ENCODE assay signal across 12 cellular contexts in the genomic region with DNA sequence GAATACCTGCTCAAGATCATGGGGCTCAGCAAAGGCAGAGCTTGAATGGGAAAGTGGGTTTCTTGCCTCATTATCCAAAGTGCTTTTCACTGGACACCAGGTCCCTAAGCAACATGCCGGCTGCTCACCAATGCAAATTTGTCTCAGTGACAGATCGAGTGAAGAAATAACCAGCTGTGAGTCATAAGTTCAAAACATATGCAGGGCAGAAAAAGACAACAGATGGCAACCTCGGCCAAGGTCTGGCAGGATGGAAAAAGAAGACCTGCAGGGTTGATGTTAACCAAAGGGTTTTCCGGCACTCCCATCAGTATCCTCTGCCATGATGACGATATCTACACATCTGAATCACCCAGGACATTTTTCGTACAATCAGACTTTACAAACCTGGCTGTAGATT.
DNase-seq lines count a peak whose midpoint lies in the region; ATAC-seq and TF ChIP-seq lines count a peak whose summit lies in the region.
"Had no signal": no experiment of that assay in that cellular context is flagged by ENCODE, and none has a peak within 500 bp of the region (broad histone marks: within the 10 kb centered on the region; RNA-seq: fewer than 3 reads in every experiment).

No MANE protein-coding gene starts in this region.

- no peak overlapping the region for H3K4me3 Mint-ChIP-seq in T-helper 2 cell treated with Interferon-gamma antibody and Interleukin-4, amounts not matched to agents 5 μg/mL and 100 μg/mL, for 36 hours
- H3K4me3 Mint-ChIP-seq: effector memory CD8-positive, alpha-beta T cell; mesothelial cell of epicardium had no signal

- H3K27ac ChIP-seq in esophagus muscularis mucosa (replicated peaks in 1 of 4): peak overlapping the region; percentile 6 to 87 (median 42)
- no peak overlapping the region for H3K27ac ChIP-seq in trophoblast cell (ENCODE audit: low read depth, low read length)

- H3K27ac Mint-ChIP-seq in T-helper 2 cell treated with Interferon-gamma antibody and Interleukin-4, amounts not matched to agents 5 μg/mL and 100 μg/mL, for 36 hours: no peak overlapping the region
- H3K27ac Mint-ChIP-seq: effector memory CD8-positive, alpha-beta T cell; mesothelial cell of epicardium had no signal

- no peaks in the 10 kb centered on the region for H3K79me1 ChIP-seq in trophoblast cell (ENCODE audit: low read length)

- no peaks in the 10 kb centered on the region for H3K9me3 Mint-ChIP-seq in T-helper 2 cell treated with Interferon-gamma antibody and Interleukin-4, amounts not matched to agents 5 μg/mL and 100 μg/mL, for 36 hours
- H3K9me3 Mint-ChIP-seq: effector memory CD8-positive, alpha-beta T cell; mesothelial cell of epicardium had no signal

- TF ChIP-seq CTCF in esophagus muscularis mucosa (IDR thresholded peaks at IDR 0.05): no peak

- no peak overlapping the region for H3K9ac ChIP-seq in trophoblast cell (ENCODE audit: low read length)

- no peaks in the 10 kb centered on the region for H3K36me3 Mint-ChIP-seq in T-helper 2 cell treated with Interferon-gamma antibody and Interleukin-4, amounts not matched to agents 5 μg/mL and 100 μg/mL, for 36 hours (ENCODE audit: low read depth)

- H3K36me3 ChIP-seq in esophagus muscularis mucosa (peaks cover 6 to 44% (median 31%) of the 10 kb centered on the region in 4 donors), trophoblast cell (ENCODE audit: control insufficient read depth in 1 of 2, insufficient read depth in 2 of 2, low read length in 2 of 2) (peaks cover 24 to 44% of the 10 kb centered on the region in 2 experiments)

- TF ChIP-seq EP300 in esophagus muscularis mucosa (IDR thresholded peaks at IDR 0.05): no peak

- DNase-seq in GM03348 (ENCODE audit: low spot score): peak; percentile 64
- DNase-seq in NCI-H69 (lab: John Stamatoyannopoulos, UW): peak; percentile 39
- no peak for DNase-seq in esophagus muscularis mucosa (ENCODE audit: extremely low spot score)
- DNase-seq in trophoblast cell: peak; percentile 71 to 78
- DNase-seq in T-helper 2 cell treated with Interferon-gamma antibody and Interleukin-4, amounts not matched to agents 5 μg/mL and 100 μg/mL, for 36 hours (ENCODE audit: low spot score): no peak
- no peak for DNase-seq in 8988T
- DNase-seq: activated CD8-positive, alpha-beta memory T cell treated with anti-CD3 and anti-CD28 coated beads, Interleukin-2, amount 50 U/mL, for 4 hours; effector memory CD8-positive, alpha-beta T cell had no signal

- ATAC-seq in GM18498 (IDR thresholded peaks at IDR 0.05; ENCODE audit: unreplicated experiment): no peak
- ATAC-seq in GM21367 (IDR thresholded peaks at IDR 0.05; ENCODE audit: unreplicated experiment): no peak
- ATAC-seq: effector memory CD8-positive, alpha-beta T cell; K562 had no signal

- H3K14ac ChIP-seq in trophoblast cell (ENCODE audit: low read length): no peak overlapping the region

- H3K79me2 ChIP-seq in trophoblast cell (ENCODE audit: control insufficient read depth, insufficient read depth, low read length, poor library complexity): no peaks in the 10 kb centered on the region

- no peak overlapping the region for H3K4me2 ChIP-seq in trophoblast cell (ENCODE audit: low read length)

- H3K27me3 ChIP-seq in esophagus muscularis mucosa (no peaks in the 10 kb centered on the region), trophoblast cell (ENCODE audit: insufficient read depth, low read length) (no peaks in the 10 kb centered on the region)

- H3K4ac ChIP-seq in trophoblast cell (ENCODE audit: low read depth, low read length): no peak overlapping the region

- H3K4me1 Mint-ChIP-seq in T-helper 2 cell treated with Interferon-gamma antibody and Interleukin-4, amounts not matched to agents 5 μg/mL and 100 μg/mL, for 36 hours (ENCODE audit: low read depth): peaks cover 3% of the 10 kb centered on the region

- H3K4me1 ChIP-seq in esophagus muscularis mucosa (peaks cover 14 to 68% (median 66%) of the 10 kb centered on the region in 4 donors), trophoblast cell (ENCODE audit: control insufficient read depth in 1 of 2, insufficient read depth in 2 of 2, low read length in 2 of 2) (peaks cover 0 to 7% of the 10 kb centered on the region in 2 experiments)

- no peak overlapping the region for H2BK5ac ChIP-seq in trophoblast cell (ENCODE audit: low read depth, low read length, poor library complexity)

- no peak overlapping the region for H4K8ac ChIP-seq in trophoblast cell (ENCODE audit: low read depth, low read length)

- H3K23ac ChIP-seq in trophoblast cell (ENCODE audit: low read length): no peak overlapping the region

- H2BK120ac ChIP-seq in trophoblast cell (ENCODE audit: insufficient read depth, low read length, poor library complexity): no peak overlapping the region

- H2AK5ac ChIP-seq in trophoblast cell (ENCODE audit: low read length): no peak overlapping the region

- intact Hi-C loops in esophagus muscularis mucosa (cut with DNase I): no loop called here

- H3K4me3 ChIP-seq in esophagus muscularis mucosa (no peak overlapping the region), trophoblast cell (ENCODE audit: low read depth, low read length) (no peak overlapping the region)
- H3K4me3 ChIP-seq: K562 had no signal

- H3K18ac ChIP-seq in trophoblast cell (ENCODE audit: low read length): no peak overlapping the region

- H4K91ac ChIP-seq in trophoblast cell (ENCODE audit: low read depth, low read length): no peak overlapping the region

- H2BK12ac ChIP-seq in trophoblast cell (ENCODE audit: low read length): no peak overlapping the region

- no peak overlapping the region for H4K12ac ChIP-seq in trophoblast cell (ENCODE audit: low read depth, low read length)

- H3K27me3 Mint-ChIP-seq in T-helper 2 cell treated with Interferon-gamma antibody and Interleukin-4, amounts not matched to agents 5 μg/mL and 100 μg/mL, for 36 hours (ENCODE audit: low read depth): no peaks in the 10 kb centered on the region
- H3K27me3 Mint-ChIP-seq: effector memory CD8-positive, alpha-beta T cell had no signal

- 64% methylated on average over 6 of the region's 6 CpGs for WGBS in esophagus muscularis mucosa
- WGBS in trophoblast cell (ENCODE audit: extremely low coverage, insufficient coverage, insufficient read length): no CpG with 5 or more reads among the region's 6 CpGs

- H3K9me3 ChIP-seq in esophagus muscularis mucosa (no peaks in the 10 kb centered on the region), trophoblast cell (ENCODE audit: insufficient read depth, low read depth, low read length) (no peaks in the 10 kb centered on the region)

- no peak overlapping the region for H2AFZ ChIP-seq in trophoblast cell (ENCODE audit: insufficient read depth, low read length, poor library complexity)

- no peak for TF ChIP-seq POLR2A in esophagus muscularis mucosa (IDR thresholded peaks at IDR 0.05; ENCODE audit: low read depth)

Comparison
In these comparisons a context has a peak if more than half of its experiments do, and no peak if none do; other contexts are left out.
1. DNase-seq: peak in GM03348 (single experiment), NCI-H69 (single experiment) and trophoblast cell (2 of 2); none in esophagus muscularis mucosa (single experiment), T-helper 2 cell treated with Interferon-gamma antibody and Interleukin-4, amounts not matched to agents 5 μg/mL and 100 μg/mL, for 36 hours (single experiment) and 8988T (single experiment).